8 cellular contexts compared by ENCODE assay signal in genomic region chr11:121112498-121113455, GRCh38. TPM values are rescaled to one million over a fixed set of nuclear protein-coding genes. Genes with fewer than 3 reads are reported as not detected.
DNase-seq lines count a peak whose midpoint lies in the region; ATAC-seq, FAIRE-seq and TF ChIP-seq lines count a peak whose summit lies in the region.

No MANE protein-coding gene starts in this region.

- FAIRE-seq in urothelium cell line (lab: Jason Lieb, UNC), result no peak

- DNase-seq in D341Med (ENCODE audit: low spot score), result peak; percentile 81
- DNase-seq in H7, result peak; percentile 86
- peak; percentile 57 for DNase-seq in NCI-H2196 (lab: John Stamatoyannopoulos, UW; ENCODE audit: unreplicated experiment)
- DNase-seq in activated CD4-positive, alpha-beta T cell treated with anti-CD3 and anti-CD28 coated beads, Interleukin-2, amount 10 ng/mL, durations not matched to agents 24 days and 14 days, result peak; percentile 74
- peak; percentile 53 for DNase-seq in fibroblast of gingiva (ENCODE audit: low read depth)
- DNase-seq in natural killer cell, result peak; percentile 21
- peak; percentile 62 for DNase-seq in urothelium cell line (ENCODE audit: low spot score)

- H3K36me3 ChIP-seq in H7 (replicated peaks; ENCODE audit: control insufficient read depth, insufficient read depth, low read length), result no peaks in the 10 kb centered on the region

- intact Hi-C loops in activated CD4-positive, alpha-beta T cell treated with anti-CD3 and anti-CD28 coated beads, Interleukin-2, amount 10 ng/mL, durations not matched to agents 24 days and 14 days (cut with micrococcal nuclease), result loop anchor here (5.0 to 10.0 kb wide), 3 partner anchors 82 to 158 kb away; no protein-coding TSS in a partner anchor
- intact Hi-C loops in natural killer cell (cut with micrococcal nuclease), result loop anchor here (1.0 to 5.0 kb wide), 2 partner anchors 601 to 775 kb away; partner anchors contain the start of genes ARHGEF12 and GRIK4

- H3K27ac Mint-ChIP-seq in activated CD4-positive, alpha-beta T cell treated with anti-CD3 and anti-CD28 coated beads, Interleukin-2, amount 10 ng/mL, durations not matched to agents 24 days and 14 days, result no peak overlapping the region
- no peak overlapping the region for H3K27ac Mint-ChIP-seq in natural killer cell

- ATAC-seq in natural killer cell, result peak; percentile 60 to 75 (median 73)
- no peak for ATAC-seq in HG03025 (IDR thresholded peaks at IDR 0.05; ENCODE audit: low FRiP score, unreplicated experiment)

- no peak overlapping the region for H3K4me3 Mint-ChIP-seq in activated CD4-positive, alpha-beta T cell treated with anti-CD3 and anti-CD28 coated beads, Interleukin-2, amount 10 ng/mL, durations not matched to agents 24 days and 14 days
- no peak overlapping the region for H3K4me3 Mint-ChIP-seq in natural killer cell

- H3K4me3 ChIP-seq in H7 (ENCODE audit: insufficient read depth, low read depth, low read length), result no peak overlapping the region

- no peaks in the 10 kb centered on the region for H3K9me3 Mint-ChIP-seq in activated CD4-positive, alpha-beta T cell treated with anti-CD3 and anti-CD28 coated beads, Interleukin-2, amount 10 ng/mL, durations not matched to agents 24 days and 14 days
- no peaks in the 10 kb centered on the region for H3K9me3 Mint-ChIP-seq in natural killer cell

- peaks cover 26% of the 10 kb centered on the region for H3K27me3 Mint-ChIP-seq in activated CD4-positive, alpha-beta T cell treated with anti-CD3 and anti-CD28 coated beads, Interleukin-2, amount 10 ng/mL, durations not matched to agents 24 days and 14 days
- peaks cover 16 to 36% of the 10 kb centered on the region in 2 donors for H3K27me3 Mint-ChIP-seq in natural killer cell (ENCODE audit: low read depth in 2 of 2)

- no peaks in the 10 kb centered on the region for H3K36me3 Mint-ChIP-seq in activated CD4-positive, alpha-beta T cell treated with anti-CD3 and anti-CD28 coated beads, Interleukin-2, amount 10 ng/mL, durations not matched to agents 24 days and 14 days (ENCODE audit: low read depth)
- no peaks in the 10 kb centered on the region for H3K36me3 Mint-ChIP-seq in natural killer cell

- peak; percentile 59 for TF ChIP-seq CTCF in natural killer cell (IDR thresholded peaks at IDR 0.05)

- H3K4me1 Mint-ChIP-seq in activated CD4-positive, alpha-beta T cell treated with anti-CD3 and anti-CD28 coated beads, Interleukin-2, amount 10 ng/mL, durations not matched to agents 24 days and 14 days, result no peaks in the 10 kb centered on the region
- H3K4me1 Mint-ChIP-seq in natural killer cell, result peaks cover 0 to 14% of the 10 kb centered on the region in 2 donors

- H3K27me3 ChIP-seq in H7 (ENCODE audit: control insufficient read depth, insufficient read depth, low read length), result no peaks in the 10 kb centered on the region

RNA-seq across cellular contexts. Expression of gene TECTA, which starts 11.7 kb away (rescaled TPM):
- total RNA-seq in H7 (2014; rRNA removed; shearing (Covaris generic)), result 0.22 and 0.28 TPM in 2 replicates
- total RNA-seq in activated CD4-positive, alpha-beta T cell treated with anti-CD3 and anti-CD28 coated beads, Interleukin-2, amount 10 ng/mL, durations not matched to agents 24 days and 14 days, result 0.09 TPM in 2 replicates
- total RNA-seq in natural killer cell, result under 1 TPM; 0.50 to 0.57 (median 0.56) TPM

Comparison
In these comparisons a context has a peak if more than half of its experiments do, and no peak if none do; other contexts are left out.
1. DNase-seq: peak in every context shown above with its lines; median percentile 86 in H7; 81 in D341Med; 74 in activated CD4-positive, alpha-beta T cell treated with anti-CD3 and anti-CD28 coated beads, Interleukin-2, amount 10 ng/mL, durations not matched to agents 24 days and 14 days; 62 in urothelium cell line; 57 in NCI-H2196; 53 in fibroblast of gingiva; 21 in natural killer cell.